Comparison of ENCODE assay signal across 1 cellular context in the genomic region with DNA sequence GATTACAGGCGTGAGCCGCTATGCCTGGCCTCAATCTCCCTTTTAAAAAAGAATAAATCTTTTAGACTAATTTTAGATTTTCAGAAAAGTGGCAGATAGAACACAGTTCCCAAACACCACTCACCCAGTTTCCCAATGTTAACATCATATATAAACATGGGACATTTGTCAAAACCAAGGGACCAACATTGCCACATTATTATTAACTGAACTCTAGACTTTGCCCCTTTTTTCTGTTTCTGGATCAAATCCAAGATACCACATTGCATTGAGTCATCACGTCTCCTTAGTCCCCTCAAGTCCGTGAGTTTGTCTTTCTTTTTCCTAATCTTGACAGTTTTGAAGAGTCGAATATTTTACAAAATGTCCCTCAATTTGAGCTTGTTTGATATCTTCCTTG.
A peak's percentile ranks its signal among the peaks of the same experiment; 100 is the strongest.
TF ChIP-seq lines count a peak whose summit lies in the region.

No MANE protein-coding gene starts in this region.

TF ChIP-seq in liver, 16 proteins besides CTCF, POLR2A, EP300 and RAD21 (continued from another document):
- TF ChIP-seq, protein P1, sequence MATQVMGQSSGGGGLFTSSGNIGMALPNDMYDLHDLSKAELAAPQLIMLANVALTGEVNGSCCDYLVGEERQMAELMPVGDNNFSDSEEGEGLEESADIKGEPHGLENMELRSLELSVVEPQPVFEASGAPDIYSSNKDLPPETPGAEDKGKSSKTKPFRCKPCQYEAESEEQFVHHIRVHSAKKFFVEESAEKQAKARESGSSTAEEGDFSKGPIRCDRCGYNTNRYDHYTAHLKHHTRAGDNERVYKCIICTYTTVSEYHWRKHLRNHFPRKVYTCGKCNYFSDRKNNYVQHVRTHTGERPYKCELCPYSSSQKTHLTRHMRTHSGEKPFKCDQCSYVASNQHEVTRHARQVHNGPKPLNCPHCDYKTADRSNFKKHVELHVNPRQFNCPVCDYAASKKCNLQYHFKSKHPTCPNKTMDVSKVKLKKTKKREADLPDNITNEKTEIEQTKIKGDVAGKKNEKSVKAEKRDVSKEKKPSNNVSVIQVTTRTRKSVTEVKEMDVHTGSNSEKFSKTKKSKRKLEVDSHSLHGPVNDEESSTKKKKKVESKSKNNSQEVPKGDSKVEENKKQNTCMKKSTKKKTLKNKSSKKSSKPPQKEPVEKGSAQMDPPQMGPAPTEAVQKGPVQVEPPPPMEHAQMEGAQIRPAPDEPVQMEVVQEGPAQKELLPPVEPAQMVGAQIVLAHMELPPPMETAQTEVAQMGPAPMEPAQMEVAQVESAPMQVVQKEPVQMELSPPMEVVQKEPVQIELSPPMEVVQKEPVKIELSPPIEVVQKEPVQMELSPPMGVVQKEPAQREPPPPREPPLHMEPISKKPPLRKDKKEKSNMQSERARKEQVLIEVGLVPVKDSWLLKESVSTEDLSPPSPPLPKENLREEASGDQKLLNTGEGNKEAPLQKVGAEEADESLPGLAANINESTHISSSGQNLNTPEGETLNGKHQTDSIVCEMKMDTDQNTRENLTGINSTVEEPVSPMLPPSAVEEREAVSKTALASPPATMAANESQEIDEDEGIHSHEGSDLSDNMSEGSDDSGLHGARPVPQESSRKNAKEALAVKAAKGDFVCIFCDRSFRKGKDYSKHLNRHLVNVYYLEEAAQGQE (IDR thresholded peaks at IDR 0.05): peak; percentile 57
- TF ChIP-seq, protein P2, sequence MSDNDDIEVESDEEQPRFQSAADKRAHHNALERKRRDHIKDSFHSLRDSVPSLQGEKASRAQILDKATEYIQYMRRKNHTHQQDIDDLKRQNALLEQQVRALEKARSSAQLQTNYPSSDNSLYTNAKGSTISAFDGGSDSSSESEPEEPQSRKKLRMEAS (IDR thresholded peaks at IDR 0.05): peak; percentile 77
- TF ChIP-seq NR2F2 (IDR thresholded peaks at IDR 0.05) (peak; percentile 25), HNF4G (IDR thresholded peaks at IDR 0.05) (peak; percentile 90)
TF ChIP-seq in liver: peak in this region for 16.
